In the genomic region with DNA sequence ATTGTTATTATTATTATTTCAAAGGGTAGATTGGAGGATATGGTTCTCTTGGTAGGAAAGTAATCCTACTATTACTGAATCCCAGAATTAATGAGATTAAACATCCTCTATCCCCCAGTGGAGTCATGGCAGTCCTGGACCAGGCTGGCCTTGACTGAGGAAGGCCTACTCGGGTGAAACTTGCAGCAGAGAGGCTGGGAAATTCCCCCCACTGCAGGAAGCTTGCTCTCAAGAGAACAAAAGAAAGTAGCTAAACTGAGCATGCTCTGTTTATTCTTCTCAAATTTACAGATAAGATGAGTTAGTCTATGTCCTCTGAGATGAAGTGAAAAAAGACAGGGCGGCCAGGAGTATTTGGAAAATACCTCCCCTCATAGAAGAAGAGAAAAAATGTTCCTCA, we compare ENCODE assay signal across 15 cellular contexts.
DNase-seq lines count a peak whose midpoint lies in the region; ATAC-seq, FAIRE-seq and TF ChIP-seq lines count a peak whose summit lies in the region.
"Had no signal": no experiment of that assay in that cellular context is flagged by ENCODE, and none has a peak within 500 bp of the region (broad histone marks: within the 10 kb centered on the region; RNA-seq: fewer than 3 reads in every experiment).

No MANE protein-coding gene starts in this region.

- H3K27me3 Mint-ChIP-seq in T-helper 17 cell, result no peaks in the 10 kb centered on the region

- peak; percentile 87 for ATAC-seq in GM19023 (IDR thresholded peaks at IDR 0.05; ENCODE audit: unreplicated experiment)
- ATAC-seq in HG02763 (IDR thresholded peaks at IDR 0.05; ENCODE audit: unreplicated experiment), result peak; percentile 71
- peak; percentile 85 for ATAC-seq in T-helper 17 cell
- no peak for ATAC-seq in aorta (ENCODE audit: low FRiP score)

- no peaks in the 10 kb centered on the region for H3K27me3 ChIP-seq in aorta (ENCODE audit: control insufficient read depth in 1 of 2, insufficient read depth in 2 of 2, low read length in 1 of 2)
- H3K27me3 ChIP-seq: BLaER1 treated with 17β-estradiol and CSF1 and Interleukin-3, amounts not matched to agents 10 nM and 100 nM had no signal

- peaks cover 2% of the 10 kb centered on the region for H3K36me3 Mint-ChIP-seq in T-helper 17 cell (ENCODE audit: low read depth)
- H3K36me3 Mint-ChIP-seq: activated naive CD4-positive, alpha-beta T cell treated with anti-CD3 and anti-CD28 coated beads, Interleukin-2, amount 50 U/mL, for 24 hours had no signal

- H3K9me3 ChIP-seq in T-helper 17 cell (ENCODE audit: control insufficient read depth, low read length, poor library complexity, severe bottlenecking) (no peaks in the 10 kb centered on the region), aorta (ENCODE audit: control insufficient read depth, low read length) (no peaks in the 10 kb centered on the region)

- intact Hi-C loops in aorta (cut with DNase I), result no loop called here

- H3K4me1 ChIP-seq in aorta (ENCODE audit: control insufficient read depth in 1 of 2, insufficient read depth in 2 of 2, low read length in 2 of 2), result peaks cover 0 to 1% of the 10 kb centered on the region in 2 donors
- H3K4me1 ChIP-seq: BLaER1 treated with 17β-estradiol and CSF1 and Interleukin-3, amounts not matched to agents 10 nM and 100 nM had no signal

- no peak overlapping the region for H3K4me3 ChIP-seq in aorta (ENCODE audit: low read length in 2 of 2)
- H3K4me3 ChIP-seq: BLaER1 treated with 17β-estradiol and CSF1 and Interleukin-3, amounts not matched to agents 10 nM and 100 nM had no signal

- H3K4me1 Mint-ChIP-seq in T-helper 17 cell, result peaks cover 3% of the 10 kb centered on the region
- H3K4me1 Mint-ChIP-seq: activated naive CD4-positive, alpha-beta T cell treated with anti-CD3 and anti-CD28 coated beads, Interleukin-2, amount 50 U/mL, for 24 hours had no signal

- TF ChIP-seq POLR2A in GM12892 (IDR thresholded peaks at IDR 0.05; ENCODE audit: low read depth, low read length), result no peak

- no peak overlapping the region for H3K27ac ChIP-seq in aorta (ENCODE audit: low read depth in 1 of 2, low read length in 2 of 2)
- H3K27ac ChIP-seq: BLaER1 treated with 17β-estradiol and CSF1 and Interleukin-3, amounts not matched to agents 10 nM and 100 nM had no signal

- H3K27ac Mint-ChIP-seq in T-helper 17 cell, result no peak overlapping the region
- H3K27ac Mint-ChIP-seq: activated naive CD4-positive, alpha-beta T cell treated with anti-CD3 and anti-CD28 coated beads, Interleukin-2, amount 50 U/mL, for 24 hours had no signal

- TF ChIP-seq CTCF in D721Med (IDR thresholded peaks at IDR 0.05; ENCODE audit: insufficient read depth, missing control alignments), result no peak

- DNase-seq in GM12892 (ENCODE audit: insufficient read length), result no peak
- peak in 1 of 3 donors; percentile 5 for DNase-seq in T-helper 17 cell
- DNase-seq in D721Med (ENCODE audit: insufficient read length, low spot score), result no peak
- DNase-seq in NCI-H2196 (lab: John Stamatoyannopoulos, UW; ENCODE audit: unreplicated experiment), result no peak
- no peak for DNase-seq in NCI-H1417 treated with DMSO at 0.1 percent for 48 hours (lab: John Stamatoyannopoulos, UW)
- no peak for DNase-seq in aorta
- DNase-seq: cortex of kidney, foreskin melanocyte, NCI-H1105, NCI-H526 had no signal

- WGBS in aorta, 2 donors, result 80 to 88% methylated on average over 2 of the region's 2 CpGs

- no peak overlapping the region for H3K4me3 Mint-ChIP-seq in T-helper 17 cell
- H3K4me3 Mint-ChIP-seq: activated naive CD4-positive, alpha-beta T cell treated with anti-CD3 and anti-CD28 coated beads, Interleukin-2, amount 50 U/mL, for 24 hours had no signal

- no peaks in the 10 kb centered on the region for H3K36me3 ChIP-seq in aorta (ENCODE audit: control insufficient read depth in 1 of 2, insufficient read depth in 2 of 2, low read length in 1 of 2)
- H3K36me3 ChIP-seq: BLaER1 treated with 17β-estradiol and CSF1 and Interleukin-3, amounts not matched to agents 10 nM and 100 nM had no signal

- FAIRE-seq in GM12892 (lab: Jason Lieb, UNC), result peak; percentile 24
- no peak for FAIRE-seq in D721Med (lab: Jason Lieb, UNC)
- FAIRE-seq: H54 had no signal
